In genomic region chr21:34383724-34384415, GRCh38 we compare ENCODE assay signal across 12 cellular contexts. TPM values are rescaled to one million over a fixed set of nuclear protein-coding genes. Genes with fewer than 3 reads are reported as not detected.
DNase-seq lines count a peak whose midpoint lies in the region; ATAC-seq lines count a peak whose summit lies in the region.
"Not testable (repeated sequence)": the region's sequence is repeated elsewhere in the genome, so short reads cannot be mapped to it uniquely, and the experiment has no call there.
"Had no signal": no experiment of that assay in that cellular context is flagged by ENCODE, and none has a peak within 500 bp of the region (broad histone marks: within the 10 kb centered on the region; RNA-seq: fewer than 3 reads in every experiment).

No MANE protein-coding gene starts in this region.

- not testable (repeated sequence) for H3K4me1 Mint-ChIP-seq in activated T-cell treated with anti-CD3 and anti-CD28 coated beads, Interleukin-2, amount 50 U/mL, for 72 hours (ENCODE audit: low read depth); stimulated activated effector memory CD8-positive, alpha-beta T cell treated with anti-CD3 and anti-CD28 coated beads, Interleukin-12 subunit alpha, Interleukin-12 subunit beta, amount 100 ng/mL, for 72 hours

- peak; percentile 83 for ATAC-seq in GM18511 (IDR thresholded peaks at IDR 0.05; ENCODE audit: unreplicated experiment)
- ATAC-seq in GM19328 (IDR thresholded peaks at IDR 0.05; ENCODE audit: unreplicated experiment): peak; percentile 82
- peak; percentile 82 for ATAC-seq in GM21447 (IDR thresholded peaks at IDR 0.05; ENCODE audit: unreplicated experiment)
- ATAC-seq in HG02642 (IDR thresholded peaks at IDR 0.05; ENCODE audit: poor library complexity, unreplicated experiment): peak; percentile 88
- ATAC-seq in HG03045 (IDR thresholded peaks at IDR 0.05; ENCODE audit: unreplicated experiment): peak; percentile 87
- peak; percentile 94 for ATAC-seq in HG03521 (IDR thresholded peaks at IDR 0.05; ENCODE audit: unreplicated experiment)
- ATAC-seq in activated T-cell treated with anti-CD3 and anti-CD28 coated beads, Interleukin-2, amount 50 U/mL, for 72 hours (replicated peaks in 1 of 2): peak; percentile 93 to 96
- peak; percentile 98 for ATAC-seq in stimulated activated effector memory CD8-positive, alpha-beta T cell treated with anti-CD3 and anti-CD28 coated beads, Interleukin-12 subunit alpha, Interleukin-12 subunit beta, amount 100 ng/mL, for 72 hours

- not testable (repeated sequence) for DNase-seq in activated T-cell treated with anti-CD3 and anti-CD28 coated beads, Interleukin-2, amount 50 U/mL, for 72 hours; stimulated activated effector memory CD8-positive, alpha-beta T cell treated with anti-CD3 and anti-CD28 coated beads, Interleukin-12 subunit alpha, Interleukin-12 subunit beta, amount 100 ng/mL, for 72 hours (ENCODE audit: low spot score in 2 of 2)

- not testable (repeated sequence) for H3K27ac Mint-ChIP-seq in activated T-cell treated with anti-CD3 and anti-CD28 coated beads, Interleukin-2, amount 50 U/mL, for 72 hours; stimulated activated effector memory CD8-positive, alpha-beta T cell treated with anti-CD3 and anti-CD28 coated beads, Interleukin-12 subunit alpha, Interleukin-12 subunit beta, amount 100 ng/mL, for 72 hours

- not testable (repeated sequence) for H3K4me3 Mint-ChIP-seq in activated T-cell treated with anti-CD3 and anti-CD28 coated beads, Interleukin-2, amount 50 U/mL, for 72 hours; stimulated activated effector memory CD8-positive, alpha-beta T cell treated with anti-CD3 and anti-CD28 coated beads, Interleukin-12 subunit alpha, Interleukin-12 subunit beta, amount 100 ng/mL, for 72 hours

- H3K27me3 Mint-ChIP-seq in activated T-cell treated with anti-CD3 and anti-CD28 coated beads, Interleukin-2, amount 50 U/mL, for 72 hours (ENCODE audit: low read depth): not testable (repeated sequence)

- not testable (repeated sequence) for H3K36me3 Mint-ChIP-seq in activated T-cell treated with anti-CD3 and anti-CD28 coated beads, Interleukin-2, amount 50 U/mL, for 72 hours (ENCODE audit: insufficient read depth in 2 of 2); stimulated activated effector memory CD8-positive, alpha-beta T cell treated with anti-CD3 and anti-CD28 coated beads, Interleukin-12 subunit alpha, Interleukin-12 subunit beta, amount 100 ng/mL, for 72 hours

- H3K9me3 Mint-ChIP-seq in activated T-cell treated with anti-CD3 and anti-CD28 coated beads, Interleukin-2, amount 50 U/mL, for 72 hours; stimulated activated effector memory CD8-positive, alpha-beta T cell treated with anti-CD3 and anti-CD28 coated beads, Interleukin-12 subunit alpha, Interleukin-12 subunit beta, amount 100 ng/mL, for 72 hours: not testable (repeated sequence)

RNA-seq across cellular contexts. Expression of gene SMIM11, which starts 8.6 kb away (rescaled TPM):
- total RNA-seq in activated T-cell treated with anti-CD3 and anti-CD28 coated beads, Interleukin-2, amount 50 U/mL, for 72 hours: 10 to 100 TPM in 1 of 2 donors, 1 to 10 TPM in 1; 6.6 to 33.5 TPM

RNA-seq across cellular contexts. Expression of gene KCNE2, which starts 20.1 kb away (rescaled TPM):
- under 1 TPM; 0.48 to 0.69 TPM for total RNA-seq in activated T-cell treated with anti-CD3 and anti-CD28 coated beads, Interleukin-2, amount 50 U/mL, for 72 hours
- total RNA-seq: right lobe of liver had no signal

RNA-seq across cellular contexts. Expression of gene SMIM34, which starts 39.9 kb away (rescaled TPM):
- total RNA-seq in activated T-cell treated with anti-CD3 and anti-CD28 coated beads, Interleukin-2, amount 50 U/mL, for 72 hours: not detected
- total RNA-seq: colonic mucosa, endodermal cell, mesothelial cell of epicardium, right lobe of liver had no signal
